In the genomic region with DNA sequence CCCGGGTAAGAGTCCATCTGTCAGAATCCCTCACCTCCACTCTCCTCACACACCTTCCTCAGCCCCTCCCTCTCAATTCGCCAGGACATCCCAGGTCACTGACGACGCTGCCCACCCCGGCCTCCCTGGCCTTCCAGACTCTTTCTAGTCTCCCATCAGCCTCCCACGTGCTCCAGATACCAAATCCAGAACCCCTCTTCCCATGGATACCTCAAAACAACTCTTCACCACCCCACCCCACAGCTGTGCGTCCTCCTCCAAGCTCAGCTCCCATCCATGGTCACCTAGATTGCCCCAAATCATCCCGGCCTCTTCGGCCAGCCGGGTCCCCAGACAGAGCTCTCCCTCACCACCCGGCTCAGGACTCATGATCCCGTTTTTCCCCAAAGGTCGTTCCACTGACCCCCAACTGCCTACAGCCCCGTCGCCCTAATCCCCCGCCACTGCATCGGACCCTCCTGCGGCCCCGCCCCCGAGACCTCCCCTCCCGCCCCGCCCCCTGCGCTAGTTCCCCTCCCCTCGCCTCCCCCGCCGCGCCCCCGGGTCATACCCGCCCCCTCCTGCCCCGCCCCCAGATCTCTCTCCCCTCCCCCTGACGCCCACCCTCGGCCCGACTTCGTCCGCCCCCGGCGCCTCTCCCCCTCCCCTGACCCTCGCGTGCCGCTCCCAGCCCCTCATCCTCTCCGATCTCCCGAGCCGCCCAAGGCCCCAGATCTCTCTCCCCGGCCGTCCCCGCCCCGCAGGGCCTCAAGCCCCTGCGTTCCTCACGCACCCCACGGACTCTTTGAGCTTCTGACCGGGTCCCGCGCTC, we compare ENCODE assay signal across 8 cellular contexts. TPM values are rescaled to one million over a fixed set of nuclear protein-coding genes. Genes with fewer than 3 reads are reported as not detected.
DNase-seq lines count a peak whose midpoint lies in the region; ATAC-seq and TF ChIP-seq lines count a peak whose summit lies in the region.

No MANE protein-coding gene starts in this region.

- 2 to 4% (median 2%) methylated on average over 31 to 47 of the region's 53 CpGs for WGBS in ovary, 3 donors

- peak overlapping the region; percentile 99 for H3K4me3 Mint-ChIP-seq in HFFc6

- H3K9me3 ChIP-seq in ovary, result no peaks in the 10 kb centered on the region

- no peak for TF ChIP-seq EP300 in ovary (IDR thresholded peaks at IDR 0.05)

- no peaks in the 10 kb centered on the region for H3K9me3 Mint-ChIP-seq in HFFc6

- H3K36me3 ChIP-seq in ovary, result no peaks in the 10 kb centered on the region

- TF ChIP-seq CTCF in HFFc6 (IDR thresholded peaks at IDR 0.05), result no peak
- no peak for TF ChIP-seq CTCF in ovary (IDR thresholded peaks at IDR 0.05)

- no peak for TF ChIP-seq POLR2A in ovary (IDR thresholded peaks at IDR 0.05)

- in situ Hi-C loops in KBM-7 (cut with MboI; ENCODE audit: low pct_unique_long_range_greater_than_20kb, low sequenced_read_pairs), result no loop called here

- DNase-seq in ELR (ENCODE audit: low read depth) (peak; percentile 68), HFFc6 (peak; percentile 37), NCI-H748 (lab: John Stamatoyannopoulos, UW; ENCODE audit: unreplicated experiment) (peak; percentile 73), germinal center (ENCODE audit: low spot score) (peak; percentile 83), ovary (peak in 1 of 5 donors; percentile 74), KBM-7 (no peak)
- peak; percentile 49 for DNase-seq in activated naive CD4-positive, alpha-beta T cell treated with anti-CD3 and anti-CD28 coated beads, Interleukin-2, amount 50 U/mL, for 16 hours

- peak overlapping the region; percentile 99 for H3K27ac Mint-ChIP-seq in HFFc6

- H3K27me3 ChIP-seq in ovary, result no peaks in the 10 kb centered on the region

- peaks cover 24% of the 10 kb centered on the region for H3K4me1 Mint-ChIP-seq in HFFc6 (ENCODE audit: low read depth)

- H3K27ac ChIP-seq in ovary, result peak overlapping the region; percentile 81 to 88

- peaks cover 17% of the 10 kb centered on the region for H3K4me1 ChIP-seq in ovary (ENCODE audit: insufficient read depth)

- H3K4me3 ChIP-seq in ovary, result peak overlapping the region; percentile 92

- intact Hi-C loops in ovary (cut with DNase I), result no loop called here

- no peak for ATAC-seq in HG03520 (IDR thresholded peaks at IDR 0.05; ENCODE audit: unreplicated experiment)

- no peaks in the 10 kb centered on the region for H3K36me3 Mint-ChIP-seq in HFFc6 (ENCODE audit: low read depth)

- peaks cover 6% of the 10 kb centered on the region for H3K27me3 Mint-ChIP-seq in HFFc6 (ENCODE audit: insufficient read depth)

RNA-seq across cellular contexts. Expression of a gene that starts 0.5 kb away (rescaled TPM):
- 100 to 1,000 TPM; 124 to 142 (median 131) TPM for total RNA-seq in HFFc6 (2021; fragmentation: NEBNext Ultra II Directional; extraction: Animal tissue kit (Norgen Biotek cat#: 25700))
- total RNA-seq in ovary, result 100 to 1,000 TPM in 6 of 7 donors, 10 to 100 TPM in 1; 66.9 to 170 (median 133) TPM
- polyA plus RNA-seq in ovary, result 100 to 1,000 TPM in 1 of 2 donors, 10 to 100 TPM in 1; 19.3 to 140 TPM

RNA-seq across cellular contexts. Expression of a gene that starts 15.0 kb away (rescaled TPM):
- total RNA-seq in HFFc6 (2021; fragmentation: NEBNext Ultra II Directional; extraction: Animal tissue kit (Norgen Biotek cat#: 25700)), result 10 to 100 TPM; 68.0 to 79.6 (median 74.2) TPM
- 10 to 100 TPM; 36.2 to 77.2 (median 64.4) TPM for total RNA-seq in ovary
- polyA plus RNA-seq in ovary, result 10 to 100 TPM; 28.5 to 63.0 TPM

RNA-seq across cellular contexts. Expression of a gene that starts 54.6 kb away (rescaled TPM):
- total RNA-seq in HFFc6 (2021; fragmentation: NEBNext Ultra II Directional; extraction: Animal tissue kit (Norgen Biotek cat#: 25700)), result 10 to 100 TPM; 18.3 to 26.3 (median 24.4) TPM
- total RNA-seq in ovary, result 10 to 100 TPM in 1 of 7 donors, 1 to 10 TPM in 6; 4.7 to 10.4 (median 7.5) TPM
- 1 to 10 TPM; 7.3 to 8.6 TPM for polyA plus RNA-seq in ovary

RNA-seq across cellular contexts. Expression of a gene that starts 56.7 kb away (rescaled TPM):
- total RNA-seq in HFFc6 (2021; fragmentation: NEBNext Ultra II Directional; extraction: Animal tissue kit (Norgen Biotek cat#: 25700)), result 100 to 1,000 TPM; 102 to 126 (median 110) TPM
- total RNA-seq in ovary, result 10 to 100 TPM; 20.5 to 88.6 (median 68.3) TPM
- polyA plus RNA-seq in ovary, result 10 to 100 TPM in 1 of 2 donors, 1 to 10 TPM in 1; 6.9 to 57.5 TPM
